ENCODE assay signal across 8 cellular contexts in genomic region chr17:80454557-80455327, GRCh38. TPM values are rescaled to one million over a fixed set of nuclear protein-coding genes. Genes with fewer than 3 reads are reported as not detected.
DNase-seq lines count a peak whose midpoint lies in the region; ATAC-seq and TF ChIP-seq lines count a peak whose summit lies in the region.

No MANE protein-coding gene starts in this region.

- peaks cover 2% of the 10 kb centered on the region; the same call in 1 of the 2 replicates for H3K27me3 ChIP-seq in BJ (ENCODE audit: control insufficient read depth, insufficient read depth, low read length)
- H3K27me3 ChIP-seq in colonic mucosa: no peaks in the 10 kb centered on the region

- H3K27ac ChIP-seq in colonic mucosa: peak overlapping the region; percentile 98

- CTCF ChIA-PET in BJ (lab: Yijun Ruan, JAX): interaction anchor here (0.8 to 1.3 kb wide), 4 partner anchors 9 to 528 kb away, joined by 3 to 5 read pairs (median 3); no protein-coding TSS in a partner anchor

- TF ChIP-seq CTCF in BJ (IDR thresholded peaks at IDR 0.05; ENCODE audit: insufficient read depth, low read depth, low read length): no peak
- TF ChIP-seq CTCF in colonic mucosa (IDR thresholded peaks at IDR 0.05): no peak

- H3K9ac ChIP-seq in colonic mucosa (ENCODE audit: low read depth in 2 of 2, low read length in 2 of 2): peak overlapping the region; percentile 67 to 91

- H3K36me3 ChIP-seq in BJ (ENCODE audit: control insufficient read depth, insufficient read depth, low read length): no peaks in the 10 kb centered on the region
- H3K36me3 ChIP-seq in colonic mucosa: no peaks in the 10 kb centered on the region

- peak; percentile 77 for DNase-seq in BJ (ENCODE audit: low read depth)
- DNase-seq in GM19240 (ENCODE audit: insufficient read length, low spot score): peak; percentile 100
- peak; percentile 97 to 100 for DNase-seq in NCI-H524 (lab: John Stamatoyannopoulos, UW)
- DNase-seq in activated CD4-positive, alpha-beta T cell treated with anti-CD3 and anti-CD28 coated beads for 48 hours: peak; percentile 98
- DNase-seq in colonic mucosa: peak; percentile 96
- peak; percentile 96 to 98 for DNase-seq in left colon
- peak; percentile 91 to 94 for DNase-seq in stimulated activated CD4-positive, alpha-beta T cell treated with anti-CD3 and anti-CD28 coated beads, Interleukin-1b, Interleukin-23, amount 100 ng/mL, for 4 hours (ENCODE audit: low read depth in 2 of 2)

- ATAC-seq in HG03457 (IDR thresholded peaks at IDR 0.05; ENCODE audit: unreplicated experiment): peak; percentile 71
- peak; percentile 96 for ATAC-seq in left colon

- POLR2A ChIA-PET in BJ (lab: Charles Lee): interaction anchor here (0.6 kb wide), 3 partner anchors 16 to 1628 kb away, joined by 3 to 4 read pairs (median 3); no protein-coding TSS in a partner anchor

- intact Hi-C loops in colonic mucosa (cut with DNase I) (no loop called here), left colon (cut with DNase I, micrococcal nuclease) (no loop called here)

- no peaks in the 10 kb centered on the region for H3K9me3 ChIP-seq in colonic mucosa

- H3K4me3 ChIP-seq in BJ (ENCODE audit: low read depth, low read length) (peak overlapping the region; percentile 62), colonic mucosa (peak overlapping the region; percentile 56)

- H3K4me1 ChIP-seq in colonic mucosa: peaks cover 3% of the 10 kb centered on the region

RNA-seq across cellular contexts. Expression of gene NPTX1, which starts 21.7 kb away (rescaled TPM):
- polyA plus RNA-seq in BJ (2011; rRNA removed): 0.21 and 0.43 TPM in 2 replicates
- 0.46 and 0.95 TPM in 2 replicates for polyA minus RNA-seq in BJ (2011; rRNA and poly(A)+ RNA removed)
- total RNA-seq in colonic mucosa (1 to 10 TPM in 1 of 2 donors, under 1 TPM in 1; 0.10 to 7.1 TPM), left colon (1 to 10 TPM in 1 of 2 donors, under 1 TPM in 1; 0.12 to 9.8 TPM)

RNA-seq across cellular contexts. Expression of gene ENDOV, which starts 39.8 kb away (rescaled TPM):
- 19.5 and 29.8 TPM in 2 replicates for polyA plus RNA-seq in BJ (2011; rRNA removed)
- 9.5 and 12.6 TPM in 2 replicates for polyA minus RNA-seq in BJ (2011; rRNA and poly(A)+ RNA removed)
- total RNA-seq in colonic mucosa (10 to 100 TPM; 19.1 to 25.3 TPM), left colon (10 to 100 TPM; 23.2 to 25.5 TPM)

Comparison
In these comparisons a context has a peak if more than half of its experiments do, and no peak if none do; other contexts are left out.
1. Peak in every context shown above with its lines: DNase-seq, ATAC-seq, H3K4me3 ChIP-seq and H3K27ac ChIP-seq.